In genomic region chr10:488933-489215, GRCh38 we compare ENCODE assay signal across 16 cellular contexts.
DNase-seq lines count a peak whose midpoint lies in the region; ATAC-seq and TF ChIP-seq lines count a peak whose summit lies in the region.
"Had no signal": no experiment of that assay in that cellular context is flagged by ENCODE, and none has a peak within 500 bp of the region (broad histone marks: within the 10 kb centered on the region; RNA-seq: fewer than 3 reads in every experiment).

No MANE protein-coding gene starts in this region.

- TF ChIP-seq CTCF in right atrium auricular region (IDR thresholded peaks at IDR 0.05) = no peak
- TF ChIP-seq CTCF in glutamatergic neuron (IDR thresholded peaks at IDR 0.05; ENCODE audit: partially characterized antibody, unreplicated experiment) = no peak
- no peak for TF ChIP-seq CTCF in gastrocnemius medialis (IDR thresholded peaks at IDR 0.05 in 4 of 5, conservative IDR thresholded peaks at IDR 0.05 in 1 of 5)

- no peak for TF ChIP-seq POLR2A in gastrocnemius medialis (IDR thresholded peaks at IDR 0.05)

- peaks cover 18% of the 10 kb centered on the region for H3K27me3 Mint-ChIP-seq in glutamatergic neuron (ENCODE audit: unreplicated experiment)

- no peak overlapping the region for H3K4me3 Mint-ChIP-seq in glutamatergic neuron (ENCODE audit: unreplicated experiment)
- H3K4me3 Mint-ChIP-seq: CD4-positive, CD25-positive, alpha-beta regulatory T cell had no signal

- H3K36me3 ChIP-seq in right atrium auricular region (no peaks in the 10 kb centered on the region), gastrocnemius medialis (no peaks in the 10 kb centered on the region)

- H3K27ac ChIP-seq in right atrium auricular region (peak overlapping the region; percentile 4 to 38), gastrocnemius medialis (peak overlapping the region; percentile 55 to 68 (median 67))

- H3K4me3 ChIP-seq in right atrium auricular region (no peak overlapping the region), gastrocnemius medialis (no peak overlapping the region)

- H3K4me1 ChIP-seq in right atrium auricular region (peaks cover 0 to 45% of the 10 kb centered on the region in 2 donors), gastrocnemius medialis (peaks cover 50 to 61% of the 10 kb centered on the region in 2 donors)

- H3K9me3 Mint-ChIP-seq in glutamatergic neuron (ENCODE audit: unreplicated experiment) = peaks cover 20% of the 10 kb centered on the region

- DNase-seq in right atrium auricular region (ENCODE audit: low spot score) = no peak
- DNase-seq in Right ventricle myocardium inferior (ENCODE audit: missing footprints) = no peak
- peak; percentile 6 for DNase-seq in glutamatergic neuron
- DNase-seq in gastrocnemius medialis = no peak
- no peak for DNase-seq in glomerular visceral epithelial cell (ENCODE audit: extremely low spot score)
- DNase-seq: CD4-positive, CD25-positive, alpha-beta regulatory T cell; DMS53; KBM-7; MV-4-11; NCI-H1417; NCI-H2029; NCI-H2171 treated with DMSO at 0.1 percent for 48 hours; NCI-H446 treated with DMSO at 0.1 percent for 48 hours; OCI-M1 had no signal

- H3K4me1 Mint-ChIP-seq in glutamatergic neuron (ENCODE audit: low read depth, unreplicated experiment) = peaks cover 42% of the 10 kb centered on the region

- H3K27ac Mint-ChIP-seq in glutamatergic neuron (ENCODE audit: unreplicated experiment) = peak overlapping the region; percentile 17
- H3K27ac Mint-ChIP-seq: CD4-positive, CD25-positive, alpha-beta regulatory T cell had no signal

- H3K36me3 Mint-ChIP-seq in glutamatergic neuron (ENCODE audit: unreplicated experiment) = peaks cover 17% of the 10 kb centered on the region
- H3K36me3 Mint-ChIP-seq: CD4-positive, CD25-positive, alpha-beta regulatory T cell had no signal

- ATAC-seq in Right ventricle myocardium inferior (no peak), gastrocnemius medialis (no peak), HG03354 (IDR thresholded peaks at IDR 0.05; ENCODE audit: poor library complexity, severe bottlenecking, unreplicated experiment) (no peak), GM21723 (IDR thresholded peaks at IDR 0.05; ENCODE audit: unreplicated experiment) (no peak)

- in situ Hi-C loops in gastrocnemius medialis (cut with MboI; ENCODE audit: low sequenced_read_pairs in 4 of 4) = no loop called here

- H3K27me3 ChIP-seq in right atrium auricular region = no peaks in the 10 kb centered on the region
- H3K27me3 ChIP-seq in gastrocnemius medialis = no peaks in the 10 kb centered on the region

- intact Hi-C loops in Right ventricle myocardium inferior (cut with DNase I) (no loop called here), gastrocnemius medialis (cut with DNase I; ENCODE audit: low total_unique reads) (no loop called here)

- H3K9me3 ChIP-seq in right atrium auricular region (no peaks in the 10 kb centered on the region), gastrocnemius medialis (no peaks in the 10 kb centered on the region)
